12 cellular contexts compared by ENCODE assay signal in the genomic region with DNA sequence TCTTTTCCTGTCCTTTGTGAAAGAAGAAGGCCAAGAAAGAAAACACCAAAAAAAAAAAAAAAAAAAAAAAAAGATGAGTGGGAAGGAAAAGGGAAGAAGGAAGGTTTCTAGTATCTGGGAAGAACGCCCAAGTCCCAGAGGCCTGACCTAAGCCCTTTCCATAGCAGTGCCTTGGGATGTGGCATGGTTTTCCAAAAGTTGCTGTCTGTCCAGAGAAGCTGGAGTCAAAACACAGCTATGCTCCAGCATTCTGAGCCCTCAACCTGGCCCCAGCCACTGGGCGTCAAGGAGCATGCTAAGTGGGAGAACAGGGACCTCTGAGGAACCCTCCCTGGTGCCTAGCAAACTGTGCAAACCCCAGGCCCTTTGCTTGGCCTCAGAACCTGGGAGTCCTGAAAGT.
DNase-seq lines count a peak whose midpoint lies in the region; ATAC-seq, FAIRE-seq and TF ChIP-seq lines count a peak whose summit lies in the region.
"Had no signal": no experiment of that assay in that cellular context is flagged by ENCODE, and none has a peak within 500 bp of the region (broad histone marks: within the 10 kb centered on the region; RNA-seq: fewer than 3 reads in every experiment).

No MANE protein-coding gene starts in this region.

- DNase-seq in GM04503 (ENCODE audit: low read depth) (peak; percentile 40), left lung (no peak), stomach (no peak)
- no peak for DNase-seq in activated naive CD4-positive, alpha-beta T cell treated with Interleukin-2 at 50 U/mL for 16 hours
- DNase-seq: BE2C, NCI-H1417 treated with DMSO at 0.1 percent for 48 hours, NCI-H524 had no signal

- WGBS in stomach, 5 donors = 53 to 63% (median 58%) methylated on average over 2 of the region's 2 CpGs

- H3K27ac ChIP-seq in left lung (peak overlapping the region; percentile 65 to 73), stomach (peak overlapping the region; percentile 54 to 84 (median 82))

- no peak for TF ChIP-seq POLR2A in stomach (IDR thresholded peaks at IDR 0.05)

- FAIRE-seq in endometrium (lab: Jason Lieb, UNC) = peak; percentile 63
- FAIRE-seq: GM18507 had no signal

- intact Hi-C loops in left lung (cut with DNase I) = no loop called here
- intact Hi-C loops in stomach (cut with DNase I; ENCODE audit: low total_unique reads) = no loop called here

- TF ChIP-seq CTCF in left lung (IDR thresholded peaks at IDR 0.05) (no peak), stomach (IDR thresholded peaks at IDR 0.05) (no peak)

- no peak for ATAC-seq in left lung
- ATAC-seq in GM21723 (IDR thresholded peaks at IDR 0.05; ENCODE audit: unreplicated experiment) = no peak
- no peak for ATAC-seq in HG02885 (IDR thresholded peaks at IDR 0.05; ENCODE audit: poor library complexity, unreplicated experiment)
- ATAC-seq in GM18520 (IDR thresholded peaks at IDR 0.05; ENCODE audit: unreplicated experiment) = no peak

- H3K4me1 ChIP-seq in left lung (peaks cover 11 to 13% of the 10 kb centered on the region in 2 donors), stomach (peaks cover 49 to 67% (median 52%) of the 10 kb centered on the region in 4 donors)
- H3K4me1 ChIP-seq: BE2C had no signal

- H3K9me3 ChIP-seq in left lung = peaks cover 0 to 7% of the 10 kb centered on the region in 2 donors
- H3K9me3 ChIP-seq in stomach = peaks cover 0 to 3% (median 0%) of the 10 kb centered on the region in 4 donors
- H3K9me3 ChIP-seq: BE2C had no signal

- H3K27me3 ChIP-seq in left lung (no peaks in the 10 kb centered on the region), stomach (peaks cover 0 to 4% (median 0%) of the 10 kb centered on the region in 3 donors)
- H3K27me3 ChIP-seq: BE2C had no signal

- H3K36me3 ChIP-seq in left lung = no peaks in the 10 kb centered on the region
- H3K36me3 ChIP-seq in stomach = no peaks in the 10 kb centered on the region
- H3K36me3 ChIP-seq: BE2C had no signal

- no peak for TF ChIP-seq EP300 in stomach (IDR thresholded peaks at IDR 0.05)

- H3K4me3 ChIP-seq in left lung (no peak overlapping the region), stomach (no peak overlapping the region)
